ENCODE assay signal across 1 cellular context in genomic region chr6:31794294-31794865, GRCh38.
TF ChIP-seq lines count a peak whose summit lies in the region.

No MANE protein-coding gene starts in this region.

TF ChIP-seq in K562, 482 proteins besides CTCF, POLR2A, EP300 and RAD21 (continued from another document and continues in another):
- TF ChIP-seq TAF7 (tag; IDR thresholded peaks at IDR 0.05) = peak; percentile 40
- TF ChIP-seq, protein P1, sequence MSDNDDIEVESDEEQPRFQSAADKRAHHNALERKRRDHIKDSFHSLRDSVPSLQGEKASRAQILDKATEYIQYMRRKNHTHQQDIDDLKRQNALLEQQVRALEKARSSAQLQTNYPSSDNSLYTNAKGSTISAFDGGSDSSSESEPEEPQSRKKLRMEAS (CRISPR knock-in tag; IDR thresholded peaks at IDR 0.05) = no peak
- no peak for TF ChIP-seq ZNF407 (IDR thresholded peaks at IDR 0.05; ENCODE audit: low read depth)
- TF ChIP-seq LEF1 (IDR thresholded peaks at IDR 0.05) = 0 out of 2 replicates have a peak, but pooled peaks have one; percentile 48
- peak; percentile 89 for TF ChIP-seq CTBP1 (IDR thresholded peaks at IDR 0.05; ENCODE audit: borderline replicate concordance)
- TF ChIP-seq TAF1 (IDR thresholded peaks at IDR 0.05; ENCODE audit: control insufficient read depth, extremely low read depth, insufficient read depth, low read length, severe bottlenecking) = peak; percentile 35
- TF ChIP-seq, protein P2, sequence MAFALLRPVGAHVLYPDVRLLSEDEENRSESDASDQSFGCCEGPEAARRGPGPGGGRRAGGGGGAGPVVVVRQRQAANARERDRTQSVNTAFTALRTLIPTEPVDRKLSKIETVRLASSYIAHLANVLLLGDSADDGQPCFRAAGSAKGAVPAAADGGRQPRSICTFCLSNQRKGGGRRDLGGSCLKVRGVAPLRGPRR (CRISPR knock-in tag; IDR thresholded peaks at IDR 0.05) = no peak
- TF ChIP-seq KLF1 (tag; IDR thresholded peaks at IDR 0.05) = no peak
- TF ChIP-seq TBP (optimal IDR thresholded peaks at IDR 0.05; ENCODE audit: low read depth, low read length) = peak; percentile 42
- no peak for TF ChIP-seq ZBTB1 (CRISPR knock-in tag; IDR thresholded peaks at IDR 0.05; ENCODE audit: borderline replicate concordance, low read depth)
- TF ChIP-seq ZNF707 (CRISPR knock-in tag; conservative IDR thresholded peaks at IDR 0.05) = no peak
- peak; percentile 92 for TF ChIP-seq DPF2 (IDR thresholded peaks at IDR 0.05)
- TF ChIP-seq SMARCC2 (IDR thresholded peaks at IDR 0.05; ENCODE audit: low read depth) = peak; percentile 41
- peak; percentile 34; the same call in 1 of the 2 replicates for TF ChIP-seq ZFPM2 (CRISPR knock-in tag; IDR thresholded peaks at IDR 0.05)
- TF ChIP-seq, protein P3, sequence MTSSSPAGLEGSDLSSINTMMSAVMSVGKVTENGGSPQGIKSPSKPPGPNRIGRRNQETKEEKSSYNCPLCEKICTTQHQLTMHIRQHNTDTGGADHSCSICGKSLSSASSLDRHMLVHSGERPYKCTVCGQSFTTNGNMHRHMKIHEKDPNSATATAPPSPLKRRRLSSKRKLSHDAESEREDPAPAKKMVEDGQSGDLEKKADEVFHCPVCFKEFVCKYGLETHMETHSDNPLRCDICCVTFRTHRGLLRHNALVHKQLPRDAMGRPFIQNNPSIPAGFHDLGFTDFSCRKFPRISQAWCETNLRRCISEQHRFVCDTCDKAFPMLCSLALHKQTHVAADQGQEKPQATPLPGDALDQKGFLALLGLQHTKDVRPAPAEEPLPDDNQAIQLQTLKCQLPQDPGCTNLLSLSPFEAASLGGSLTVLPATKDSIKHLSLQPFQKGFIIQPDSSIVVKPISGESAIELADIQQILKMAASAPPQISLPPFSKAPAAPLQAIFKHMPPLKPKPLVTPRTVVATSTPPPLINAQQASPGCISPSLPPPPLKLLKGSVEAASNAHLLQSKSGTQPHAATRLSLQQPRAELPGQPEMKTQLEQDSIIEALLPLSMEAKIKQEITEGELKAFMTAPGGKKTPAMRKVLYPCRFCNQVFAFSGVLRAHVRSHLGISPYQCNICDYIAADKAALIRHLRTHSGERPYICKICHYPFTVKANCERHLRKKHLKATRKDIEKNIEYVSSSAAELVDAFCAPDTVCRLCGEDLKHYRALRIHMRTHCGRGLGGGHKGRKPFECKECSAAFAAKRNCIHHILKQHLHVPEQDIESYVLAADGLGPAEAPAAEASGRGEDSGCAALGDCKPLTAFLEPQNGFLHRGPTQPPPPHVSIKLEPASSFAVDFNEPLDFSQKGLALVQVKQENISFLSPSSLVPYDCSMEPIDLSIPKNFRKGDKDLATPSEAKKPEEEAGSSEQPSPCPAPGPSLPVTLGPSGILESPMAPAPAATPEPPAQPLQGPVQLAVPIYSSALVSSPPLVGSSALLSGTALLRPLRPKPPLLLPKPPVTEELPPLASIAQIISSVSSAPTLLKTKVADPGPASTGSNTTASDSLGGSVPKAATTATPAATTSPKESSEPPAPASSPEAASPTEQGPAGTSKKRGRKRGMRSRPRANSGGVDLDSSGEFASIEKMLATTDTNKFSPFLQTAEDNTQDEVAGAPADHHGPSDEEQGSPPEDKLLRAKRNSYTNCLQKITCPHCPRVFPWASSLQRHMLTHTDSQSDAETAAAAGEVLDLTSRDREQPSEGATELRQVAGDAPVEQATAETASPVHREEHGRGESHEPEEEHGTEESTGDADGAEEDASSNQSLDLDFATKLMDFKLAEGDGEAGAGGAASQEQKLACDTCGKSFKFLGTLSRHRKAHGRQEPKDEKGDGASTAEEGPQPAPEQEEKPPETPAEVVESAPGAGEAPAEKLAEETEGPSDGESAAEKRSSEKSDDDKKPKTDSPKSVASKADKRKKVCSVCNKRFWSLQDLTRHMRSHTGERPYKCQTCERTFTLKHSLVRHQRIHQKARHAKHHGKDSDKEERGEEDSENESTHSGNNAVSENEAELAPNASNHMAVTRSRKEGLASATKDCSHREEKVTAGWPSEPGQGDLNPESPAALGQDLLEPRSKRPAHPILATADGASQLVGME (CRISPR knock-in tag; IDR thresholded peaks at IDR 0.05) = no peak
- no peak for TF ChIP-seq ZNF668 (CRISPR knock-in tag; IDR thresholded peaks at IDR 0.05)
- peak in 1 of 2 experiments; percentile 71; a peak in 2 of 4 replicates for TF ChIP-seq HDAC1 (IDR thresholded peaks at IDR 0.05)
- no peak for TF ChIP-seq IRF2 (CRISPR knock-in tag; IDR thresholded peaks at IDR 0.05)
- TF ChIP-seq STAT5A (IDR thresholded peaks at IDR 0.05; ENCODE audit: borderline replicate concordance, low read length) = no peak
- peak; percentile 53 for TF ChIP-seq ATF7 (IDR thresholded peaks at IDR 0.05)
- TF ChIP-seq ZNF75A (CRISPR knock-in tag; IDR thresholded peaks at IDR 0.05) = no peak
- TF ChIP-seq ZNF239 (CRISPR knock-in tag; IDR thresholded peaks at IDR 0.05) = no peak
- TF ChIP-seq NR0B1 (IDR thresholded peaks at IDR 0.05; ENCODE audit: partially characterized antibody) = no peak
- no peak for TF ChIP-seq ZNF174 (CRISPR knock-in tag; IDR thresholded peaks at IDR 0.05)
- TF ChIP-seq MAZ (CRISPR knock-in tag; conservative IDR thresholded peaks at IDR 0.05 in 1 of 2, IDR thresholded peaks at IDR 0.05 in 1 of 2) = 0 out of 4 replicates have a peak, but pooled peaks of 1 of the 2 experiments have one; percentile 50
- no peak for TF ChIP-seq TAF9B (IDR thresholded peaks at IDR 0.05; ENCODE audit: partially characterized antibody)
- TF ChIP-seq ILK (tag; IDR thresholded peaks at IDR 0.05; ENCODE audit: borderline replicate concordance, low read depth) = no peak
- TF ChIP-seq ETV1 (tag; conservative IDR thresholded peaks at IDR 0.05; ENCODE audit: low read depth) = peak; percentile 42; the same call in 1 of the 2 replicates
- TF ChIP-seq SIN3B (IDR thresholded peaks at IDR 0.05; ENCODE audit: low read depth) = no peak
- TF ChIP-seq ZFP36 (IDR thresholded peaks at IDR 0.05; ENCODE audit: low read depth, low read length, partially characterized antibody) = no peak
- TF ChIP-seq ZEB2 (IDR thresholded peaks at IDR 0.05) = peak; percentile 94
- TF ChIP-seq ILF3 (IDR thresholded peaks at IDR 0.05; ENCODE audit: borderline replicate concordance) = no peak
- TF ChIP-seq MECOM (CRISPR knock-in tag; IDR thresholded peaks at IDR 0.05) = no peak
- no peak for TF ChIP-seq FOXK2 (conservative IDR thresholded peaks at IDR 0.05 in 1 of 2, IDR thresholded peaks at IDR 0.05 in 1 of 2; ENCODE audit: low read depth in 2 of 2)
- TF ChIP-seq, protein P4, sequence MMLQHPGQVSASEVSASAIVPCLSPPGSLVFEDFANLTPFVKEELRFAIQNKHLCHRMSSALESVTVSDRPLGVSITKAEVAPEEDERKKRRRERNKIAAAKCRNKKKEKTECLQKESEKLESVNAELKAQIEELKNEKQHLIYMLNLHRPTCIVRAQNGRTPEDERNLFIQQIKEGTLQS (IDR thresholded peaks at IDR 0.05) = peak; percentile 39; the same call in 1 of the 2 replicates
- TF ChIP-seq, protein P4 (CRISPR knock-in tag; conservative IDR thresholded peaks at IDR 0.05) = no peak
- TF ChIP-seq SP2 (IDR thresholded peaks at IDR 0.05; ENCODE audit: extremely low read depth, low read depth, low read length, poor library complexity, severe bottlenecking) = no peak
- TF ChIP-seq, protein P5, sequence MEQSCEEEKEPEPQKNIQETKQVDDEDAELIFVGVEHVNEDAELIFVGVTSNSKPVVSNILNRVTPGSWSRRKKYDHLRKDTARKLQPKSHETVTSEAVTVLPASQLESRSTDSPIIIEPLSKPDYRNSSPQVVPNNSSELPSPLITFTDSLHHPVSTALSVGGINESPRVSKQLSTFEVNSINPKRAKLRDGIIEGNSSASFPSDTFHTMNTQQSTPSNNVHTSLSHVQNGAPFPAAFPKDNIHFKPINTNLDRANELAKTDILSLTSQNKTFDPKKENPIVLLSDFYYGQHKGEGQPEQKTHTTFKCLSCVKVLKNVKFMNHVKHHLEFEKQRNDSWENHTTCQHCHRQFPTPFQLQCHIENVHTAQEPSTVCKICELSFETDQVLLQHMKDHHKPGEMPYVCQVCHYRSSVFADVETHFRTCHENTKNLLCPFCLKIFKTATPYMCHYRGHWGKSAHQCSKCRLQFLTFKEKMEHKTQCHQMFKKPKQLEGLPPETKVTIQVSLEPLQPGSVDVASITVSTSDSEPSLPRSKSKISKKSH (CRISPR knock-in tag; IDR thresholded peaks at IDR 0.05) = no peak
- TF ChIP-seq FOXJ2 (tag; IDR thresholded peaks at IDR 0.05) = 0 out of 2 replicates have a peak, but pooled peaks have one; percentile 35
- no peak for TF ChIP-seq ZNF444 (CRISPR knock-in tag; IDR thresholded peaks at IDR 0.05)
- peak; percentile 25; the same call in 1 of the 2 replicates for TF ChIP-seq ZNF57 (CRISPR knock-in tag; IDR thresholded peaks at IDR 0.05)
- no peak for TF ChIP-seq FIP1L1 (IDR thresholded peaks at IDR 0.05; ENCODE audit: low read depth, low read length, poor library complexity, severe bottlenecking)
- no peak for TF ChIP-seq PHB (CRISPR knock-in tag; IDR thresholded peaks at IDR 0.05)
- TF ChIP-seq HLTF (IDR thresholded peaks at IDR 0.05) = no peak; the same call in 1 of the 2 replicates
- TF ChIP-seq MTA3 (IDR thresholded peaks at IDR 0.05; ENCODE audit: borderline replicate concordance) = peak; percentile 35; the same call in 1 of the 2 replicates
